ENCODE assay signal across 8 cellular contexts in the genomic region with DNA sequence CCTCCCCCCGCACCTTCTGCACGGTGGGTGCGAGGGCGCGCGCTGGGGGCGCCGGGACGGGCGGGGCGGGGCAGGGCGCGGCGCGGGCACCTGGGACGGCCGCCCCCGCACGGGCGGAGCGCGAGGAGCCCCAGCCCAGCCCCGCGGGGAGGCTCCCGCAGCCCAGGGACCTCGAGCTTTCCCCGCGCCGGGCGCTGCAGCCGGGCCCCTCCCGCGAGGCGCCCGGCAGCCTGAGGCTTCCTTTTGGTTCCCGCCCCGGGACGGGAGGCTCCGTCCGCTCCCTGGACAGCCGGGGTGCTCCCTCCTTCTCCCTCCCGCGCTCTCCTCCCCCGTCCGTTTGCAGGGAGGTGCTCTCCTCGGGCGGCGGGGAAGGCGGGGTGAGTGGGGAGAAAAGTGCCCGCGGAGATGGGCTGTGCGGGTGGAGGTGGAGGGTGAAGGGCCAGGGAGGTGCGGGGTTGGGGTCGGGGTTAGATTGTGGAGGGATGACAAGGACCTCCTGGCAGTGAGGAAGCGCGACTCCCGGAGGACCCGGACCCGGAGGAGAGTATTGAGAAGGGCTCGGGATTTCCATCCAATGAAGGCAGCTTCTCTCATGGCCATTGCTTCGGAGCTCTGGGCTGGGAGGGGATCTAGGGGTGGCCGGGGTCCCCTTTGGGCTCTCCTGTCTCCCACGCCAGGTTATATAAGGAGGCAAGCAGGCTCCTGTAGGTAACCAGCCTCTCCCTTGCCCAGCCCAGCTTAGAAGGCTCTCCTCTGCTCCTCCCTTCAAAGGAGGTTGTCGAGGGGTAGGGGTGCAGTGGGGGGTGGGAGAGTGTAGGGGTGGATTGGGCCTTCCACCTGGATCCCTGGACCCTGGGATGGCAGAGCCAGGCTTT.
DNase-seq lines count a peak whose midpoint lies in the region; ATAC-seq and TF ChIP-seq lines count a peak whose summit lies in the region.

No MANE protein-coding gene starts in this region.

- no peak overlapping the region for H2AFZ ChIP-seq in neuron (ENCODE audit: low read depth, low read length)

- H3K4me3 ChIP-seq in foreskin fibroblast (ENCODE audit: low read depth in 1 of 2, low read length in 2 of 2) (peak overlapping the region; percentile 80 to 81), neuron (ENCODE audit: low read length) (peak overlapping the region; percentile 56)

- peaks cover 5% of the 10 kb centered on the region for H3K4me1 ChIP-seq in neuron (ENCODE audit: insufficient read depth, low read length)

- peak; percentile 10 for DNase-seq in stimulated activated CD4-positive, alpha-beta T cell treated with anti-CD3 and anti-CD28 coated beads, Interleukin-12 subunit alpha, Interleukin-12 subunit beta, amount 100 ng/mL, for 4 hours
- no peak for DNase-seq in stimulated activated CD4-positive, alpha-beta T cell treated with anti-CD3 and anti-CD28 coated beads, Interleukin-4, amount 100 ng/mL, for 24 hours
- peak; percentile 30 for DNase-seq in activated T-cell treated with anti-CD3 and anti-CD28 coated beads, Interleukin-2, amount 50 U/mL, for 1 hour
- DNase-seq in foreskin fibroblast (peak in 1 of 2 donors; percentile 66), NCI-H187 (lab: John Stamatoyannopoulos, UW) (no peak)

- no peaks in the 10 kb centered on the region for H3K36me3 ChIP-seq in neuron (ENCODE audit: insufficient read depth, low read length)

- TF ChIP-seq CTCF in foreskin fibroblast (IDR thresholded peaks at IDR 0.05; ENCODE audit: low read depth, low read length): no peak

- peaks cover 4% of the 10 kb centered on the region for H3K9me3 ChIP-seq in neuron (ENCODE audit: low read length)

- peaks cover 32% of the 10 kb centered on the region for H3K27me3 ChIP-seq in neuron (ENCODE audit: insufficient read depth, low read length)

- ATAC-seq in HG03521 (IDR thresholded peaks at IDR 0.05; ENCODE audit: unreplicated experiment) (peak; percentile 17), GM21619 (IDR thresholded peaks at IDR 0.05; ENCODE audit: unreplicated experiment) (no peak)

Comparison
In these comparisons a context has a peak if more than half of its experiments do, and no peak if none do; other contexts are left out.
1. DNase-seq: peak in stimulated activated CD4-positive, alpha-beta T cell treated with anti-CD3 and anti-CD28 coated beads, Interleukin-12 subunit alpha, Interleukin-12 subunit beta, amount 100 ng/mL, for 4 hours (single experiment) and activated T-cell treated with anti-CD3 and anti-CD28 coated beads, Interleukin-2, amount 50 U/mL, for 1 hour (single experiment); none in stimulated activated CD4-positive, alpha-beta T cell treated with anti-CD3 and anti-CD28 coated beads, Interleukin-4, amount 100 ng/mL, for 24 hours (single experiment) and NCI-H187 (0 of 2).